12 cellular contexts compared by ENCODE assay signal in the genomic region with DNA sequence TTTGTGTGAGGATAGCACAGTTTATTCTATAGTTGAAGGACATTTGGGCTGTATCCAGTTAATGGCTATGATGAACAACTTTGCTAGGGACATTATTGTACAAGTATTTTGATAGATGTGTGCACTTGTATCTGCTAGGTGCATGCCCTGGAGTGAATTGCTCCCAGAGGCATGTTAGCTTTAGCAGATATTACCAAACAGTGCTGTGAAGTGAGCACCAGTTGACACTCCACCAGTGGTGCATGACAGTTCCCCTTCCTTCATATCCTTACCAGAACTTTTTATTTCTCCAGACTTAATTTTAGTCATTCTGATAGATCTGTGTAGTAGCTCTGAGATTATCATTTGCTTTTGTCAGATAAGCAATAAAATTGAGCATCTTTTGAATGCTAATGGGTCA.
"Had no signal": no experiment of that assay in that cellular context is flagged by ENCODE, and none has a peak within 500 bp of the region (broad histone marks: within the 10 kb centered on the region; RNA-seq: fewer than 3 reads in every experiment).

No MANE protein-coding gene starts in this region.

- H3K36me3 ChIP-seq: neural progenitor cell, ovary, sigmoid colon, tibial nerve had no signal

- H2AFZ ChIP-seq: neural progenitor cell had no signal

- H3K9ac ChIP-seq: neural progenitor cell had no signal

- H3K27ac ChIP-seq: neural progenitor cell, ovary, sigmoid colon, VCaP had no signal

- H3K4me1 ChIP-seq: neural progenitor cell, sigmoid colon had no signal

- H3K9me3 ChIP-seq: ovary, sigmoid colon, tibial nerve had no signal

- H3K4me2 ChIP-seq: neural progenitor cell had no signal

- DNase-seq: activated CD4-positive, alpha-beta T cell treated with anti-CD3 and anti-CD28 coated beads for 4 hours; activated CD8-positive, alpha-beta memory T cell treated with anti-CD3 and anti-CD28 coated beads, Interleukin-2, amount 50 U/mL, for 48 hours; activated CD8-positive, alpha-beta T cell treated with anti-CD3 and anti-CD28 coated beads for 36 hours; activated naive CD4-positive, alpha-beta T cell treated with Interleukin-2 at 50 U/mL for 16 hours; dermis blood vessel endothelial cell; ovary; sigmoid colon; stimulated activated CD4-positive, alpha-beta T cell treated with anti-CD3 and anti-CD28 coated beads, Interleukin-2, amount 100 ng/mL, for 24 hours; SW 1271 had no signal

- H3K4me3 ChIP-seq: neural progenitor cell, ovary, sigmoid colon, tibial nerve had no signal

- H3K27me3 ChIP-seq: neural progenitor cell, ovary, sigmoid colon, tibial nerve had no signal
